In the genomic region with DNA sequence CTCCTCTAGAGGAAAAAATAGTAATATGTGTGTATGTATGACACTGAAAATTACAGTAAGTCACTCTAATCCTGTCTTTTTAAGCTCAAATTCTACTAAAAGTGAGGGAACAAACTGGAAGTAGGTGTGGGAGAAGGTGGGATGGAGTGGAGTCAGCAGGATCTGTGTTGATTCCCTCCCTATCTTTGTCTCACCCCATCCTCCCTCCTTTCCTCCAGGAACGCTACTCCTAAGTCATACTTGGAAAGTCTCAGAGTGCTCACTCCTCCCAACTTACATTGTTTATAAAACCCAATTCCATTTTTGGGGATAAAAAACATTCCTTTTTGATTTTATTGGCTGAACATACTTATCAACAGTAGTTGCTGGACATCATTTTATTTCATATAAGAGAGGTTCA, we compare ENCODE assay signal across 16 cellular contexts. TPM values are rescaled to one million over a fixed set of nuclear protein-coding genes. Genes with fewer than 3 reads are reported as not detected.
DNase-seq lines count a peak whose midpoint lies in the region; ATAC-seq and TF ChIP-seq lines count a peak whose summit lies in the region.
"Had no signal": no experiment of that assay in that cellular context is flagged by ENCODE, and none has a peak within 500 bp of the region (broad histone marks: within the 10 kb centered on the region; RNA-seq: fewer than 3 reads in every experiment).

No MANE protein-coding gene starts in this region.

- no peak overlapping the region; the same call in 1 of the 2 replicates for H3K27ac ChIP-seq in IMR-90 (ENCODE audit: insufficient read depth, low read length)
- H3K27ac ChIP-seq in ascending aorta, result peak overlapping the region; percentile 25 to 50
- peak overlapping the region; percentile 31 to 43 for H3K27ac ChIP-seq in tibial artery

- H3K9ac ChIP-seq in IMR-90 (ENCODE audit: low read depth, low read length), result no peak overlapping the region

- H3K36me3 ChIP-seq in IMR-90 (ENCODE audit: control insufficient read depth, insufficient read depth, low read length) (peaks cover 24% of the 10 kb centered on the region), ascending aorta (peaks cover 37 to 86% of the 10 kb centered on the region in 2 donors), tibial artery (peaks cover 42 to 87% (median 66%) of the 10 kb centered on the region in 3 donors)

- H2BK20ac ChIP-seq in IMR-90 (ENCODE audit: low read depth, low read length), result no peak overlapping the region

- POLR2A ChIA-PET in IMR-90 (lab: Charles Lee; ENCODE audit: unreplicated experiment), result no interaction called here

- H3K4me2 ChIP-seq in IMR-90 (ENCODE audit: low read depth, low read length), result no peak overlapping the region
- H3K4me2 ChIP-seq: GM23338 had no signal

- H2AK5ac ChIP-seq in IMR-90 (ENCODE audit: low read depth, low read length), result no peak overlapping the region

- dilution Hi-C loops in IMR-90 (cut with HindIII; ENCODE audit: low sequenced_read_pairs, unreplicated experiment), result no loop called here

- H3K27me3 ChIP-seq in IMR-90 (ENCODE audit: control insufficient read depth, insufficient read depth, low read length) (no peaks in the 10 kb centered on the region), ascending aorta (no peaks in the 10 kb centered on the region), tibial artery (no peaks in the 10 kb centered on the region)
- H3K27me3 ChIP-seq: BE2C had no signal

- H3K4me3 ChIP-seq in IMR-90 (ENCODE audit: insufficient read depth, low read depth, low read length) (no peak overlapping the region), ascending aorta (no peak overlapping the region), tibial artery (no peak overlapping the region)
- H3K4me3 ChIP-seq: GM23338 had no signal

- ATAC-seq in IMR-90 (ENCODE audit: low read depth), result peak; percentile 77
- ATAC-seq: GM23338 had no signal

- no peak overlapping the region for H3K56ac ChIP-seq in IMR-90 (ENCODE audit: extremely low read depth, insufficient read depth, low read length)

- no peak overlapping the region for H3K14ac ChIP-seq in IMR-90 (replicated peaks; ENCODE audit: low read depth, low read length)

- in situ Hi-C loops in IMR-90 (cut with MboI; ENCODE audit: low sequenced_read_pairs), result no loop called here

- H3K79me1 ChIP-seq in IMR-90 (ENCODE audit: low read depth in 1 of 2, low read length in 2 of 2), result no peaks in the 10 kb centered on the region

- TF ChIP-seq POLR2A in IMR-90 (IDR thresholded peaks at IDR 0.05; ENCODE audit: low read depth, low read length), result no peak

- no peak overlapping the region for H2AFZ ChIP-seq in IMR-90 (replicated peaks; ENCODE audit: low read length, poor library complexity)
- H2AFZ ChIP-seq: GM23338 had no signal

- H3K18ac ChIP-seq in IMR-90 (ENCODE audit: low read depth, low read length), result no peak overlapping the region

- H3K4me1 Mint-ChIP-seq in nephron progenitor cell, result no peaks in the 10 kb centered on the region
- H3K4me1 Mint-ChIP-seq: GM23338 had no signal

- H3K4me1 ChIP-seq in IMR-90 (ENCODE audit: control insufficient read depth, insufficient read depth, low read length), result peaks cover 2% of the 10 kb centered on the region; the same call in 1 of the 2 replicates
- H3K4me1 ChIP-seq in ascending aorta, result peaks cover 0 to 3% of the 10 kb centered on the region in 2 donors
- peaks cover 0 to 12% (median 5%) of the 10 kb centered on the region in 4 donors for H3K4me1 ChIP-seq in tibial artery
- H3K4me1 ChIP-seq: BE2C, Caco-2 had no signal

- H3K9me3 Mint-ChIP-seq in nephron progenitor cell, result no peaks in the 10 kb centered on the region
- H3K9me3 Mint-ChIP-seq: CD4-positive, alpha-beta T cell; GM23338 had no signal

- H3K36me3 Mint-ChIP-seq in nephron progenitor cell (ENCODE audit: low read depth), result peaks cover 28% of the 10 kb centered on the region

- H2BK15ac ChIP-seq in IMR-90 (ENCODE audit: low read depth, low read length), result no peak overlapping the region

- no peak overlapping the region; the same call in 1 of the 2 replicates for H4K5ac ChIP-seq in IMR-90 (ENCODE audit: low read depth, low read length)

- TF ChIP-seq RAD21 in IMR-90 (IDR thresholded peaks at IDR 0.05; ENCODE audit: low read length), result no peak

- H2BK120ac ChIP-seq in IMR-90 (ENCODE audit: low read depth, low read length), result no peak overlapping the region

- CTCF ChIA-PET in IMR-90 (lab: Yijun Ruan, JAX), result no interaction called here

- no peak overlapping the region for H2BK5ac ChIP-seq in IMR-90 (ENCODE audit: low read depth, low read length, poor library complexity, severe bottlenecking)

- DNase-seq in IMR-90 (peak; percentile 3), ascending aorta (ENCODE audit: low spot score in 2 of 2) (no peak), nephron progenitor cell (no peak), tibial artery (no peak), SW 1271 (lab: John Stamatoyannopoulos, UW) (no peak), NCI-H774 (lab: John Stamatoyannopoulos, UW) (no peak)
- DNase-seq in stimulated activated CD4-positive, alpha-beta T cell treated with anti-CD3 and anti-CD28 coated beads, Interleukin-15, amount 100 ng/mL, for 24 hours, result no peak
- DNase-seq: ACHN; BE2C; C1 segment of cervical spinal cord; Caco-2; CD4-positive, alpha-beta T cell; DMS79; GDM1; HCEC 1CT had no signal

- no peak overlapping the region for H4K91ac ChIP-seq in IMR-90 (ENCODE audit: insufficient read depth, low read depth, low read length)

- peaks cover 5% of the 10 kb centered on the region for H3K9me1 ChIP-seq in IMR-90 (ENCODE audit: insufficient read depth, low read length)

- no peak overlapping the region for H3K4me3 Mint-ChIP-seq in nephron progenitor cell
- H3K4me3 Mint-ChIP-seq: CD4-positive, alpha-beta T cell; GM23338 had no signal

- no TSS peak for BruUV-seq in IMR-90 (replicated peaks; lab: Mats Ljungman, UMichigan)

- H3K27ac Mint-ChIP-seq in nephron progenitor cell, result peak overlapping the region; percentile 53
- H3K27ac Mint-ChIP-seq: CD4-positive, alpha-beta T cell; GM23338 had no signal

- no peak overlapping the region for H3K4ac ChIP-seq in IMR-90 (ENCODE audit: low read depth, low read length)

- no CpG with 5 or more reads among the region's 1 CpG for WGBS in IMR-90 (ENCODE audit: extremely low coverage in 2 of 2, insufficient read length in 1 of 2), 2 experiments

- H3K27me3 Mint-ChIP-seq in nephron progenitor cell (ENCODE audit: low read depth, poor library complexity), result no peaks in the 10 kb centered on the region
- H3K27me3 Mint-ChIP-seq: CD4-positive, alpha-beta T cell had no signal

- no peaks in the 10 kb centered on the region for H3K9me3 ChIP-seq in IMR-90 (ENCODE audit: control insufficient read depth, insufficient read depth, low read length)
- no peaks in the 10 kb centered on the region for H3K9me3 ChIP-seq in ascending aorta
- no peaks in the 10 kb centered on the region for H3K9me3 ChIP-seq in tibial artery
- H3K9me3 ChIP-seq: BE2C, Caco-2 had no signal

- H2AK9ac ChIP-seq in IMR-90 (replicated peaks; ENCODE audit: low read depth, low read length, poor library complexity), result no peak overlapping the region

- TF ChIP-seq CTCF in IMR-90 (conservative IDR thresholded peaks at IDR 0.05; ENCODE audit: low read depth, low read length) (no peak), ascending aorta (IDR thresholded peaks at IDR 0.05) (no peak), nephron progenitor cell (IDR thresholded peaks at IDR 0.05) (no peak), tibial artery (IDR thresholded peaks at IDR 0.05) (no peak)

- no peaks in the 10 kb centered on the region for H4K20me1 ChIP-seq in IMR-90 (ENCODE audit: insufficient read depth, low read length)

- H3K23ac ChIP-seq in IMR-90 (ENCODE audit: low read depth, low read length), result no peak overlapping the region

- intact Hi-C loops in IMR-90 (cut with micrococcal nuclease) (no loop called here), ascending aorta (cut with DNase I) (no loop called here), tibial artery (cut with DNase I; ENCODE audit: low total_unique reads) (no loop called here)

- no peak overlapping the region for H4K8ac ChIP-seq in IMR-90 (ENCODE audit: low read depth in 2 of 2, low read length in 2 of 2)

TF ChIP-seq in IMR-90, 13 proteins besides CTCF, POLR2A, EP300 and RAD21:
- TF ChIP-seq MAZ (IDR thresholded peaks at IDR 0.05; ENCODE audit: borderline replicate concordance, low read depth, low read length), result no peak
- no peak for TF ChIP-seq FOS (IDR thresholded peaks at IDR 0.05; ENCODE audit: low read depth, low read length)
- no peak for TF ChIP-seq CEBPB (IDR thresholded peaks at IDR 0.05; ENCODE audit: low read depth, low read length)
- no peak for TF ChIP-seq BHLHE40 (IDR thresholded peaks at IDR 0.05; ENCODE audit: low read depth, low read length)

RNA-seq across cellular contexts. Expression of a gene that starts 14.9 kb away (rescaled TPM):
- 30.5 and 33.1 TPM in 2 replicates for total RNA-seq in IMR-90 (2012; rRNA removed)
- 13.4 and 14.1 TPM in 2 replicates for polyA plus RNA-seq in IMR-90 (2012; rRNA removed)
- polyA plus RNA-seq in IMR-90 (2012; cell fraction: cytosol; rRNA removed), result 5.1 and 6.9 TPM in 2 replicates
- polyA plus RNA-seq in IMR-90 (2012; cell fraction: nucleus; rRNA removed; ENCODE audit: low replicate concordance), result 7.2 and 14.1 TPM in 2 replicates
- total RNA-seq in ascending aorta, result 9.3 TPM

RNA-seq across cellular contexts. Expression of a gene that starts 35.5 kb away (rescaled TPM):
- total RNA-seq in IMR-90 (2012; rRNA removed), result 10.9 and 13.3 TPM in 2 replicates
- 5.9 and 6.5 TPM in 2 replicates for polyA plus RNA-seq in IMR-90 (2012; rRNA removed)
- polyA plus RNA-seq in IMR-90 (2012; cell fraction: cytosol; rRNA removed), result 2.0 and 2.4 TPM in 2 replicates
- polyA plus RNA-seq in IMR-90 (2012; cell fraction: nucleus; rRNA removed; ENCODE audit: low replicate concordance), result 2.4 and 5.4 TPM in 2 replicates
- total RNA-seq in ascending aorta, result 25.2 TPM
